8 cellular contexts compared by ENCODE assay signal in the genomic region with DNA sequence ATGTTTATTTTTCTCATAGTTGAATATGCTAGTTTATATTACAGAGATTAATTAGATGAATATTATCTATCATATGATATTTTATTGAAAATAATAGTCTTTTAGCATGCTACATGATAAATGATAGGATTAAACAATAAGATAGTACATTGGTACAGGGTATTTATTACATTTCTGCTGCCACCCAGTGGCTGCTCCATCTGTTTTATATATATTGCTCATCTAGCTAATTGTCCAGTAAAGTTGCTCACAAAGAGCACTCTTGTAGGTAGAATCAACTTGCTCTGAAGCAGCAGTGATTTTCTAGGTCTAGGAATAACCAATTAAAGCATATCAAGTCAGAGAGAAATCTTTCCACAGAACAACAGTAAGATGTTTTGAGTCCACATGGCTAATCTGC.
DNase-seq lines count a peak whose midpoint lies in the region; ATAC-seq and TF ChIP-seq lines count a peak whose summit lies in the region.

No MANE protein-coding gene starts in this region.

- ATAC-seq in WTC11 (no peak), left lobe of liver (peak; percentile 80), aorta (ENCODE audit: low FRiP score) (no peak), GM21360 (IDR thresholded peaks at IDR 0.05; ENCODE audit: unreplicated experiment) (no peak), GM18505 (IDR thresholded peaks at IDR 0.05; ENCODE audit: unreplicated experiment) (no peak)

- TF ChIP-seq RAD21 in Ishikawa (IDR thresholded peaks at IDR 0.05; ENCODE audit: low read depth): peak; percentile 45; the same call in 1 of the 2 replicates

- H3K4me1 Mint-ChIP-seq in Calu3 (ENCODE audit: low read depth, unreplicated experiment): no peaks in the 10 kb centered on the region
- no peaks in the 10 kb centered on the region for H3K4me1 Mint-ChIP-seq in WTC11

- H3K36me3 Mint-ChIP-seq in Calu3 (ENCODE audit: insufficient read depth, unreplicated experiment) (no peaks in the 10 kb centered on the region), WTC11 (no peaks in the 10 kb centered on the region)

- CTCF ChIA-PET in Calu3 (lab: Charles Lee): interaction anchor here (1.0 kb wide), 2 partner anchors 529 to 551 kb away, joined by 3 to 6 read pairs; no protein-coding TSS in a partner anchor
- CTCF ChIA-PET in WTC11 (lab: Charles Lee): interaction anchor here (0.8 to 1.2 kb wide), 3 partner anchors 12 to 551 kb away, joined by 3 to 6 read pairs (median 3); no protein-coding TSS in a partner anchor

- no TSS peak for BruUV-seq in Calu3 (replicated peaks; lab: Mats Ljungman, UMichigan)

- H3K4me1 ChIP-seq in aorta (ENCODE audit: control insufficient read depth in 1 of 2, insufficient read depth in 2 of 2, low read length in 2 of 2): no peaks in the 10 kb centered on the region

- TF ChIP-seq CTCF in Calu3 (IDR thresholded peaks at IDR 0.05; ENCODE audit: unreplicated experiment) (no peak), WTC11 (IDR thresholded peaks at IDR 0.05) (no peak)

- H3K9me3 ChIP-seq in aorta (ENCODE audit: control insufficient read depth, low read length): no peaks in the 10 kb centered on the region

- no peak overlapping the region for H3K4me3 Mint-ChIP-seq in Calu3 (ENCODE audit: low read depth, unreplicated experiment)
- no peak overlapping the region for H3K4me3 Mint-ChIP-seq in WTC11

- H3K9me3 Mint-ChIP-seq in Calu3 (ENCODE audit: low read depth, unreplicated experiment) (peaks cover 2% of the 10 kb centered on the region), WTC11 (no peaks in the 10 kb centered on the region; the same call in 1 of the 2 replicates)

- H3K27me3 ChIP-seq in aorta (ENCODE audit: control insufficient read depth in 1 of 2, insufficient read depth in 2 of 2, low read length in 1 of 2): no peaks in the 10 kb centered on the region

- DNase-seq in Calu3: peak; percentile 14
- DNase-seq in WTC11 (ENCODE audit: low spot score): no peak
- DNase-seq in left lobe of liver (ENCODE audit: low spot score): no peak
- no peak for DNase-seq in aorta
- no peak for DNase-seq in stimulated activated CD4-positive, alpha-beta T cell treated with anti-CD3 and anti-CD28 coated beads, Interleukin-12 subunit alpha, Interleukin-12 subunit beta, amount 100 ng/mL, for 4 hours

- intact Hi-C loops in Calu3 (cut with micrococcal nuclease; ENCODE audit: unreplicated experiment) (loop anchor here (2.0 to 5.0 kb wide), 2 partner anchors 529 to 549 kb away; no protein-coding TSS in a partner anchor), aorta (cut with DNase I) (loop anchor here in 1 of 2 donors (5.0 kb wide), 1 partner anchor 529 kb away; no protein-coding TSS in a partner anchor)

- H3K4me3 ChIP-seq in aorta (ENCODE audit: low read length in 2 of 2): no peak overlapping the region

- H3K27me3 Mint-ChIP-seq in Calu3 (ENCODE audit: unreplicated experiment) (no peaks in the 10 kb centered on the region), WTC11 (ENCODE audit: low read depth) (no peaks in the 10 kb centered on the region)

- H3K36me3 ChIP-seq in aorta (ENCODE audit: control insufficient read depth in 1 of 2, insufficient read depth in 2 of 2, low read length in 1 of 2): no peaks in the 10 kb centered on the region

- POLR2A ChIA-PET in WTC11 (lab: Charles Lee): no interaction called here

- no peak for TF ChIP-seq EP300 in Ishikawa (IDR thresholded peaks at IDR 0.05; ENCODE audit: borderline replicate concordance)

- no peak overlapping the region for H3K27ac Mint-ChIP-seq in Calu3 (ENCODE audit: unreplicated experiment)
- H3K27ac Mint-ChIP-seq in WTC11: no peak overlapping the region

- no peak overlapping the region for H3K27ac ChIP-seq in aorta (ENCODE audit: low read depth in 1 of 2, low read length in 2 of 2)

- TF ChIP-seq POLR2A in GM18505 (IDR thresholded peaks at IDR 0.05; ENCODE audit: borderline replicate concordance, extremely low read depth, insufficient read depth, insufficient read length): no peak

TF ChIP-seq in Ishikawa, 13 proteins besides CTCF, POLR2A, EP300 and RAD21 (continues in another document):
- TF ChIP-seq TAF1 (IDR thresholded peaks at IDR 0.05; ENCODE audit: low read depth): no peak
- TF ChIP-seq, protein P1, sequence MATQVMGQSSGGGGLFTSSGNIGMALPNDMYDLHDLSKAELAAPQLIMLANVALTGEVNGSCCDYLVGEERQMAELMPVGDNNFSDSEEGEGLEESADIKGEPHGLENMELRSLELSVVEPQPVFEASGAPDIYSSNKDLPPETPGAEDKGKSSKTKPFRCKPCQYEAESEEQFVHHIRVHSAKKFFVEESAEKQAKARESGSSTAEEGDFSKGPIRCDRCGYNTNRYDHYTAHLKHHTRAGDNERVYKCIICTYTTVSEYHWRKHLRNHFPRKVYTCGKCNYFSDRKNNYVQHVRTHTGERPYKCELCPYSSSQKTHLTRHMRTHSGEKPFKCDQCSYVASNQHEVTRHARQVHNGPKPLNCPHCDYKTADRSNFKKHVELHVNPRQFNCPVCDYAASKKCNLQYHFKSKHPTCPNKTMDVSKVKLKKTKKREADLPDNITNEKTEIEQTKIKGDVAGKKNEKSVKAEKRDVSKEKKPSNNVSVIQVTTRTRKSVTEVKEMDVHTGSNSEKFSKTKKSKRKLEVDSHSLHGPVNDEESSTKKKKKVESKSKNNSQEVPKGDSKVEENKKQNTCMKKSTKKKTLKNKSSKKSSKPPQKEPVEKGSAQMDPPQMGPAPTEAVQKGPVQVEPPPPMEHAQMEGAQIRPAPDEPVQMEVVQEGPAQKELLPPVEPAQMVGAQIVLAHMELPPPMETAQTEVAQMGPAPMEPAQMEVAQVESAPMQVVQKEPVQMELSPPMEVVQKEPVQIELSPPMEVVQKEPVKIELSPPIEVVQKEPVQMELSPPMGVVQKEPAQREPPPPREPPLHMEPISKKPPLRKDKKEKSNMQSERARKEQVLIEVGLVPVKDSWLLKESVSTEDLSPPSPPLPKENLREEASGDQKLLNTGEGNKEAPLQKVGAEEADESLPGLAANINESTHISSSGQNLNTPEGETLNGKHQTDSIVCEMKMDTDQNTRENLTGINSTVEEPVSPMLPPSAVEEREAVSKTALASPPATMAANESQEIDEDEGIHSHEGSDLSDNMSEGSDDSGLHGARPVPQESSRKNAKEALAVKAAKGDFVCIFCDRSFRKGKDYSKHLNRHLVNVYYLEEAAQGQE (IDR thresholded peaks at IDR 0.05; ENCODE audit: low read depth): no peak
- TF ChIP-seq CREB1 (IDR thresholded peaks at IDR 0.05; ENCODE audit: low read depth): no peak
- TF ChIP-seq TCF12 (IDR thresholded peaks at IDR 0.05; ENCODE audit: low read depth): no peak
- TF ChIP-seq, protein P2, sequence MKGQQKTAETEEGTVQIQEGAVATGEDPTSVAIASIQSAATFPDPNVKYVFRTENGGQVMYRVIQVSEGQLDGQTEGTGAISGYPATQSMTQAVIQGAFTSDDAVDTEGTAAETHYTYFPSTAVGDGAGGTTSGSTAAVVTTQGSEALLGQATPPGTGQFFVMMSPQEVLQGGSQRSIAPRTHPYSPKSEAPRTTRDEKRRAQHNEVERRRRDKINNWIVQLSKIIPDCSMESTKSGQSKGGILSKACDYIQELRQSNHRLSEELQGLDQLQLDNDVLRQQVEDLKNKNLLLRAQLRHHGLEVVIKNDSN (IDR thresholded peaks at IDR 0.05): no peak
- no peak for TF ChIP-seq FOXM1 (IDR thresholded peaks at IDR 0.05; ENCODE audit: borderline replicate concordance, low read depth)
- TF ChIP-seq, protein P3, sequence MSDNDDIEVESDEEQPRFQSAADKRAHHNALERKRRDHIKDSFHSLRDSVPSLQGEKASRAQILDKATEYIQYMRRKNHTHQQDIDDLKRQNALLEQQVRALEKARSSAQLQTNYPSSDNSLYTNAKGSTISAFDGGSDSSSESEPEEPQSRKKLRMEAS (IDR thresholded peaks at IDR 0.05): no peak

TF ChIP-seq in WTC11, 78 proteins besides CTCF, POLR2A, EP300 and RAD21:
- 0 out of 2 replicates have a peak, but pooled peaks have one; percentile 30 for TF ChIP-seq HMGA2 (CRISPR knock-in tag; IDR thresholded peaks at IDR 0.05)
- TF ChIP-seq, protein P4, sequence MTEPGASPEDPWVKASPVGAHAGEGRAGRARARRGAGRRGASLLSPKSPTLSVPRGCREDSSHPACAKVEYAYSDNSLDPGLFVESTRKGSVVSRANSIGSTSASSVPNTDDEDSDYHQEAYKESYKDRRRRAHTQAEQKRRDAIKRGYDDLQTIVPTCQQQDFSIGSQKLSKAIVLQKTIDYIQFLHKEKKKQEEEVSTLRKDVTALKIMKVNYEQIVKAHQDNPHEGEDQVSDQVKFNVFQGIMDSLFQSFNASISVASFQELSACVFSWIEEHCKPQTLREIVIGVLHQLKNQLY (CRISPR knock-in tag; IDR thresholded peaks at IDR 0.05): no peak
- TF ChIP-seq NFATC4 (CRISPR knock-in tag; IDR thresholded peaks at IDR 0.05): no peak
TF ChIP-seq in WTC11: peak in this region for 1.
